ENCODE assay signal across 8 cellular contexts in the genomic region with DNA sequence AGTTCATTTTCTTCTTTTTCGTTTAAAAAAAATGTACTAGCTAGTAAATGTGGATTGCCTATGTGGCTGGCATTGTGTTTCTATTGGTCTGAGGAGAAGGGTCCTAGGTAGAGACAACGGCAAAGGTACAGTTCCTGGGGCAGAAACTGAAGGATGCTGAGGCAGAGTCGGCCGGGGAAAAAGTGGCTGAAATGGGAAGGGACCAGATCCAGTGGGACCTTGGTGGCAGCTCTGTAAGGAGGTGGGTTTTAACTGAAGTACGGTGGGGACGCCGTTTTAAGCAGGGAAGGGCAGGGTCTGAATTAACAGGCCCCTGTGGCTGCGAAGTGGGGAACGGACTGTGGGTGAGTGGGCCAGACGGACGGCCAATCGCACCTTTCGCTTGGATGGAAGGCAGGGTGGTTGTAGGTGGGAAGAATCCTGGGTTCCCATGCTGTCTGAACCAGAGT. TPM values are rescaled to one million over a fixed set of nuclear protein-coding genes. Genes with fewer than 3 reads are reported as not detected.
A peak's percentile ranks its signal among the peaks of the same experiment; 100 is the strongest.
DNase-seq lines count a peak whose midpoint lies in the region; ATAC-seq and TF ChIP-seq lines count a peak whose summit lies in the region.

No MANE protein-coding gene starts in this region.

- H3K36me3 Mint-ChIP-seq in T-helper 2 cell treated with Interferon-gamma antibody and Interleukin-4, amounts not matched to agents 5 μg/mL and 100 μg/mL, for 36 hours (ENCODE audit: low read depth): no peaks in the 10 kb centered on the region

- H3K9me3 Mint-ChIP-seq in T-helper 2 cell treated with Interferon-gamma antibody and Interleukin-4, amounts not matched to agents 5 μg/mL and 100 μg/mL, for 36 hours: no peaks in the 10 kb centered on the region

- H3K4me3 Mint-ChIP-seq in T-helper 2 cell treated with Interferon-gamma antibody and Interleukin-4, amounts not matched to agents 5 μg/mL and 100 μg/mL, for 36 hours: peak overlapping the region; percentile 59

- H3K27me3 ChIP-seq in SJCRH30 (no peaks in the 10 kb centered on the region), fibroblast of lung (ENCODE audit: control insufficient read depth, insufficient read depth, low read length) (no peaks in the 10 kb centered on the region)

- H3K79me2 ChIP-seq in fibroblast of lung (ENCODE audit: control insufficient read depth, insufficient read depth, low read length): peaks cover 18% of the 10 kb centered on the region

- H3K4me1 ChIP-seq in SJCRH30 (0 out of 2 replicates have a peak, but pooled peaks cover 4% of the 10 kb centered on the region), fibroblast of lung (ENCODE audit: control insufficient read depth, extremely low read depth, insufficient read depth, low read length) (no peaks in the 10 kb centered on the region)

- H3K27ac ChIP-seq in SJCRH30 (no peak overlapping the region), fibroblast of lung (ENCODE audit: insufficient read depth, low read length) (no peak overlapping the region)

- H3K9me3 ChIP-seq in SJCRH30 (replicated peaks) (no peaks in the 10 kb centered on the region), fibroblast of lung (ENCODE audit: control insufficient read depth, insufficient read depth, low read depth, low read length) (no peaks in the 10 kb centered on the region)

- H3K4me3 ChIP-seq in SJCRH30 (peak overlapping the region; percentile 92), fibroblast of lung (replicated peaks in 1 of 4; ENCODE audit: control extremely low read depth in 1 of 4, insufficient read depth in 1 of 4, low read depth in 3 of 4, low read length in 4 of 4) (peak overlapping the region in 1 of 4 experiments; percentile 7)

- H3K27me3 Mint-ChIP-seq in T-helper 2 cell treated with Interferon-gamma antibody and Interleukin-4, amounts not matched to agents 5 μg/mL and 100 μg/mL, for 36 hours (ENCODE audit: low read depth): peaks cover 6% of the 10 kb centered on the region

- peak; percentile 7 for ATAC-seq in stimulated activated naive CD8-positive, alpha-beta T cell treated with anti-CD3 and anti-CD28 coated beads, Interleukin-15, Interleukin-2, amounts not matched to agents 100 U/mL and 50 U/mL, for 24 hours
- no peak for ATAC-seq in HG03135 (IDR thresholded peaks at IDR 0.05; ENCODE audit: unreplicated experiment)

- H3K27ac Mint-ChIP-seq in T-helper 2 cell treated with Interferon-gamma antibody and Interleukin-4, amounts not matched to agents 5 μg/mL and 100 μg/mL, for 36 hours: no peak overlapping the region

- H4K20me1 ChIP-seq in fibroblast of lung (ENCODE audit: control insufficient read depth, extremely low read depth, insufficient read depth, low read length): no peaks in the 10 kb centered on the region

- intact Hi-C loops in posterior vena cava (cut with DNase I): no loop called here

- H2AFZ ChIP-seq in fibroblast of lung (ENCODE audit: low read length): peak overlapping the region; percentile 55

- peaks cover 7% of the 10 kb centered on the region for H3K4me1 Mint-ChIP-seq in T-helper 2 cell treated with Interferon-gamma antibody and Interleukin-4, amounts not matched to agents 5 μg/mL and 100 μg/mL, for 36 hours (ENCODE audit: low read depth)

- TF ChIP-seq CTCF in fibroblast of lung (conservative IDR thresholded peaks at IDR 0.05 in 1 of 2, IDR thresholded peaks at IDR 0.05 in 1 of 2; ENCODE audit: low read depth in 1 of 2, low read length in 2 of 2): no peak

- H3K36me3 ChIP-seq in SJCRH30 (no peaks in the 10 kb centered on the region), fibroblast of lung (ENCODE audit: control insufficient read depth, insufficient read depth, low read length) (no peaks in the 10 kb centered on the region)

- DNase-seq in T-helper 2 cell treated with Interferon-gamma antibody and Interleukin-4, amounts not matched to agents 5 μg/mL and 100 μg/mL, for 36 hours (ENCODE audit: low spot score): no peak
- DNase-seq in T-helper 2 cell (no peak), SJCRH30 (no peak), fibroblast of lung (ENCODE audit: low read depth in 2 of 2) (no peak), posterior vena cava (ENCODE audit: low spot score) (no peak), NCI-H774 (lab: John Stamatoyannopoulos, UW) (no peak)
- no peak for DNase-seq in stimulated activated naive CD8-positive, alpha-beta T cell treated with anti-CD3 and anti-CD28 coated beads, Interleukin-15, Interleukin-2, amounts not matched to agents 100 U/mL and 50 U/mL, for 24 hours

- H3K9ac ChIP-seq in fibroblast of lung (ENCODE audit: insufficient read depth, low read length): no peak overlapping the region

- no peak overlapping the region for H3K4me2 ChIP-seq in fibroblast of lung (ENCODE audit: extremely low read depth, insufficient read depth, low read length)

RNA-seq across cellular contexts. Expression of a gene that starts 0.4 kb away (rescaled TPM):
- total RNA-seq in SJCRH30 (2014; rRNA removed; shearing (Covaris generic)): 32.4 and 33.1 TPM in 2 replicates
- total RNA-seq in fibroblast of lung (30.6 and 40.0 TPM in 2 replicates), posterior vena cava (10 to 100 TPM; 74.9 to 96.7 TPM)
- polyA plus RNA-seq in fibroblast of lung: 14.6 and 14.8 TPM in 2 replicates
- 9.8 and 11.0 TPM in 2 replicates for polyA plus RNA-seq in fibroblast of lung (2012)
- polyA minus RNA-seq in fibroblast of lung (ENCODE audit: low replicate concordance): 34.4 and 38.0 TPM in 2 replicates
